26 cellular contexts compared by ENCODE assay signal in genomic region chr2:191803007-191803406, GRCh38. TPM values are rescaled to one million over a fixed set of nuclear protein-coding genes. Genes with fewer than 3 reads are reported as not detected.
"Had no signal": no experiment of that assay in that cellular context is flagged by ENCODE, and none has a peak within 500 bp of the region (broad histone marks: within the 10 kb centered on the region; RNA-seq: fewer than 3 reads in every experiment).

No MANE protein-coding gene starts in this region.

- DNase-seq: naive B cell; naive thymus-derived CD8-positive, alpha-beta T cell; nephron progenitor cell; nucleus accumbens; pancreas; psoas muscle; right cardiac atrium; right lobe of liver; stimulated activated CD4-positive, alpha-beta T cell treated with anti-CD3 and anti-CD28 coated beads, Interleukin-15, amount 100 ng/mL, for 24 hours; stimulated activated CD4-positive, alpha-beta T cell treated with anti-CD3 and anti-CD28 coated beads, Interleukin-2, amount 100 ng/mL, for 24 hours; stimulated activated CD4-positive, alpha-beta T cell treated with anti-CD3 and anti-CD28 coated beads, Interleukin-2, amount 100 ng/mL, for 48 hours; stimulated activated CD4-positive, alpha-beta T cell treated with anti-CD3 and anti-CD28 coated beads, Interleukin-4, amount 100 ng/mL, for 24 hours; stimulated activated naive B cell treated with anti-CD40 and anti-IgM and Interleukin-4, amounts not matched to agents 10 μg/mL and 1 μg/mL and 100 μg/mL, for 72 hours; stimulated activated naive CD4-positive, alpha-beta T cell treated with Interleukin-2 at 50 U/mL for 16 hours; stomach; thyroid gland; trophoblast cell; upper lobe of left lung had no signal

- H3K9me3 ChIP-seq: neutrophil, pancreas, psoas muscle, right lobe of liver, stomach, thoracic aorta, thyroid gland, tibial nerve, upper lobe of left lung, vagina had no signal

- H3K27ac ChIP-seq: neutrophil, pancreas, psoas muscle, right lobe of liver, skin epidermis, stomach, thoracic aorta, thyroid gland, tibial nerve, upper lobe of left lung, vagina had no signal

- ATAC-seq: naive thymus-derived CD8-positive, alpha-beta T cell; natural killer cell treated with Interleukin-12 subunit alpha and Interleukin-12 subunit beta and Interleukin-15 and Interleukin-18, amount 100 ng/mL, for 72 hours; pancreas; psoas muscle; right cardiac atrium; right lobe of liver; stimulated activated effector memory CD8-positive, alpha-beta T cell treated with anti-CD3 and anti-CD28 coated beads, Interleukin-12 subunit alpha, Interleukin-12 subunit beta, amount 100 ng/mL, for 72 hours; stimulated activated naive B cell treated with anti-CD40 and anti-IgM and Interleukin-4, amounts not matched to agents 10 μg/mL and 1 μg/mL and 100 μg/mL, for 72 hours had no signal

- H3K4me3 ChIP-seq: pancreas, psoas muscle, right lobe of liver, skin epidermis, stomach, thoracic aorta, thyroid gland, tibial nerve, upper lobe of left lung, vagina had no signal

- H3K4me1 ChIP-seq: pancreas, psoas muscle, right lobe of liver, stomach, thyroid gland, tibial nerve, upper lobe of left lung, vagina had no signal

- H3K36me3 ChIP-seq: neutrophil, pancreas, right lobe of liver, stomach, thoracic aorta, thyroid gland, tibial nerve, upper lobe of left lung, vagina had no signal

- H3K27me3 ChIP-seq: neutrophil, pancreas, right lobe of liver, stomach, thyroid gland, tibial nerve, upper lobe of left lung, vagina had no signal

RNA-seq across cellular contexts. Expression of gene CAVIN2, which starts 43.9 kb away (rescaled TPM):
- total RNA-seq: naive thymus-derived CD8-positive, alpha-beta T cell; natural killer cell treated with Interleukin-12 subunit alpha and Interleukin-12 subunit beta and Interleukin-15 and Interleukin-18, amount 100 ng/mL, for 72 hours; neural crest cell had no signal
